ENCODE assay signal across 25 cellular contexts in genomic region chr7:148862481-148862880, GRCh38.
"Had no signal": no experiment of that assay in that cellular context is flagged by ENCODE, and none has a peak within 500 bp of the region (broad histone marks: within the 10 kb centered on the region; RNA-seq: fewer than 3 reads in every experiment).

No MANE protein-coding gene starts in this region.

- H3K9me3 ChIP-seq: body of pancreas had no signal

- H3K27ac ChIP-seq: adrenal gland, body of pancreas, breast epithelium had no signal

- DNase-seq: activated CD4-positive, alpha-beta memory T cell treated with anti-CD3 and anti-CD28 coated beads for 36 hours; activated CD4-positive, alpha-beta T cell treated with anti-CD3 and anti-CD28 coated beads for 36 hours; activated CD4-positive, alpha-beta T cell treated with anti-CD3 and anti-CD28 coated beads, Interleukin-2, amount 50 U/mL, for 1 hour; activated CD8-positive, alpha-beta memory T cell treated with anti-CD3 and anti-CD28 coated beads, Interleukin-2, amount 50 U/mL, for 4 hours; activated gamma-delta T cell treated with Interleukin-2 at 50 U/mL for 16 hours; activated naive CD4-positive, alpha-beta T cell treated with anti-CD3 and anti-CD28 coated beads for 36 hours; activated T-cell treated with anti-CD3 and anti-CD28 coated beads for 4 hours; activated T-cell treated with anti-CD3 and anti-CD28 coated beads, Interleukin-2, amount 50 U/mL, for 4 hours; adrenal gland; body of pancreas; NCI-H1105; NCI-H1417 treated with DMSO at 0.1 percent for 48 hours; NCI-H187 treated with DMSO at 0.1 percent for 48 hours; NCI-H2081; NCI-H2171 treated with DMSO at 0.1 percent for 48 hours; NCI-H2227 treated with DMSO at 0.1 percent for 48 hours; NCI-H446; NCI-H510A treated with DMSO at 0.1 percent for 48 hours; NCI-H748 treated with DMSO at 0.1 percent for 48 hours; NK-92 treated with Interleukin-12 subunit alpha and Interleukin-12 subunit beta, amount 100 ng/mL, for 24 hours; OCI-M1; Right ventricle myocardium superior had no signal

- ATAC-seq: activated CD4-positive, alpha-beta T cell treated with anti-CD3 and anti-CD28 coated beads for 36 hours; activated CD4-positive, CD25-positive, alpha-beta regulatory T cell treated with anti-CD3 and anti-CD28 coated beads, Interleukin-2, amount 50 U/mL, for 24 hours; activated naive CD4-positive, alpha-beta T cell treated with anti-CD3 and anti-CD28 coated beads, Interleukin-2, amount 50 U/mL, for 72 hours; activated T-cell treated with anti-CD3 and anti-CD28 coated beads, Interleukin-2, amount 50 U/mL, for 4 hours; body of pancreas had no signal

- H3K4me1 ChIP-seq: adrenal gland, breast epithelium had no signal

- H3K4me3 ChIP-seq: adrenal gland, body of pancreas, breast epithelium had no signal

- H3K27me3 ChIP-seq: adrenal gland, body of pancreas, breast epithelium had no signal

- H3K36me3 ChIP-seq: adrenal gland, breast epithelium had no signal
